9 cellular contexts compared by ENCODE assay signal in genomic region chr3:107956991-107957467, GRCh38.
DNase-seq lines count a peak whose midpoint lies in the region; ATAC-seq and TF ChIP-seq lines count a peak whose summit lies in the region.
"Had no signal": no experiment of that assay in that cellular context is flagged by ENCODE, and none has a peak within 500 bp of the region (broad histone marks: within the 10 kb centered on the region; RNA-seq: fewer than 3 reads in every experiment).

No MANE protein-coding gene starts in this region.

- no peaks in the 10 kb centered on the region for H3K9me3 ChIP-seq in IMR-90 (ENCODE audit: control insufficient read depth, insufficient read depth, low read length)

- BruUV-seq in IMR-90 (replicated peaks; lab: Mats Ljungman, UMichigan), result no TSS peak

- dilution Hi-C loops in IMR-90 (cut with HindIII; ENCODE audit: low sequenced_read_pairs, unreplicated experiment), result no loop called here

- H4K20me1 ChIP-seq in IMR-90 (ENCODE audit: insufficient read depth, low read length), result no peaks in the 10 kb centered on the region

- H3K23ac ChIP-seq in IMR-90 (ENCODE audit: low read depth, low read length), result peak overlapping the region; percentile 36; the same call in 1 of the 2 replicates

- H3K27me3 Mint-ChIP-seq in mesothelial cell of epicardium (ENCODE audit: low read depth), result no peaks in the 10 kb centered on the region

- no peak overlapping the region for H3K4ac ChIP-seq in IMR-90 (ENCODE audit: low read depth, low read length)

- H2BK120ac ChIP-seq in IMR-90 (ENCODE audit: low read depth, low read length), result no peak overlapping the region

- peak overlapping the region; percentile 64 for H3K4me2 ChIP-seq in IMR-90 (ENCODE audit: low read depth, low read length)

- H3K18ac ChIP-seq in IMR-90 (ENCODE audit: low read depth, low read length), result no peak overlapping the region

- no peak overlapping the region for H3K56ac ChIP-seq in IMR-90 (ENCODE audit: extremely low read depth, insufficient read depth, low read length)

- H3K14ac ChIP-seq in IMR-90 (replicated peaks; ENCODE audit: low read depth, low read length), result no peak overlapping the region

- H3K27ac ChIP-seq in IMR-90 (ENCODE audit: insufficient read depth, low read length), result peak overlapping the region; percentile 9; the same call in 1 of the 2 replicates
- H3K27ac ChIP-seq in substantia nigra (ENCODE audit: low read depth, low read length, poor library complexity, severe bottlenecking), result peak overlapping the region; percentile 23

- no peak overlapping the region for H2AFZ ChIP-seq in IMR-90 (replicated peaks; ENCODE audit: low read length, poor library complexity)

- peaks cover under 1% of the 10 kb centered on the region for H3K27me3 ChIP-seq in IMR-90 (ENCODE audit: control insufficient read depth, insufficient read depth, low read length)

- peak overlapping the region; percentile 75 for H3K27ac Mint-ChIP-seq in mesothelial cell of epicardium

- H3K4me3 ChIP-seq in IMR-90 (ENCODE audit: insufficient read depth, low read depth, low read length), result no peak overlapping the region

- H2BK15ac ChIP-seq in IMR-90 (ENCODE audit: low read depth, low read length), result no peak overlapping the region

- no CpG with 5 or more reads among the region's 8 CpGs for WGBS in IMR-90 (ENCODE audit: extremely low coverage in 2 of 2, insufficient read length in 1 of 2), 2 experiments

- H2BK5ac ChIP-seq in IMR-90 (ENCODE audit: low read depth, low read length, poor library complexity, severe bottlenecking), result no peak overlapping the region

- in situ Hi-C loops in IMR-90 (cut with MboI; ENCODE audit: low sequenced_read_pairs), result no loop called here

- no peak overlapping the region for H4K91ac ChIP-seq in IMR-90 (ENCODE audit: insufficient read depth, low read depth, low read length)

- H3K36me3 ChIP-seq in IMR-90 (ENCODE audit: control insufficient read depth, insufficient read depth, low read length), result no peaks in the 10 kb centered on the region

- H3K9ac ChIP-seq in IMR-90 (ENCODE audit: low read depth, low read length), result no peak overlapping the region

- TF ChIP-seq CTCF in IMR-90 (conservative IDR thresholded peaks at IDR 0.05; ENCODE audit: low read depth, low read length) (no peak), mesothelial cell of epicardium (IDR thresholded peaks at IDR 0.05; ENCODE audit: unreplicated experiment) (no peak)

- peaks cover 62% of the 10 kb centered on the region for H3K4me1 Mint-ChIP-seq in mesothelial cell of epicardium

- no peak overlapping the region for H2BK20ac ChIP-seq in IMR-90 (ENCODE audit: low read depth, low read length)

- intact Hi-C loops in IMR-90 (cut with micrococcal nuclease), result no loop called here

- no peak for TF ChIP-seq RAD21 in IMR-90 (IDR thresholded peaks at IDR 0.05; ENCODE audit: low read length)

- CTCF ChIA-PET in IMR-90 (lab: Yijun Ruan, JAX), result interaction anchor here (1.2 kb wide), 1 partner anchor 29 kb away, joined by 3 read pairs; no protein-coding TSS in a partner anchor

- DNase-seq in IMR-90 (peak; percentile 14), epidermal melanocyte (ENCODE audit: insufficient read length, low spot score) (peak; percentile 54), mesothelial cell of epicardium (ENCODE audit: low spot score in 2 of 2, unreplicated experiment in 2 of 2) (no peak), substantia nigra (lab: John Stamatoyannopoulos, UW) (peak in 39 of 49 donors; percentile 6 to 78 (median 34)), HPDE6-E6E7 (ENCODE audit: extremely low spot score) (no peak)
- DNase-seq in activated T-cell treated with anti-CD3 and anti-CD28 coated beads, Interleukin-2, amount 50 U/mL, for 48 hours, result no peak

- no peak overlapping the region; the same call in 1 of the 2 replicates for H4K5ac ChIP-seq in IMR-90 (ENCODE audit: low read depth, low read length)

- no peak for TF ChIP-seq POLR2A in IMR-90 (IDR thresholded peaks at IDR 0.05; ENCODE audit: low read depth, low read length)

- peaks cover 5% of the 10 kb centered on the region; the same call in 1 of the 2 replicates for H3K4me1 ChIP-seq in IMR-90 (ENCODE audit: control insufficient read depth, insufficient read depth, low read length)

- H3K9me1 ChIP-seq in IMR-90 (ENCODE audit: insufficient read depth, low read length), result no peaks in the 10 kb centered on the region

- no peak overlapping the region for H2AK9ac ChIP-seq in IMR-90 (replicated peaks; ENCODE audit: low read depth, low read length, poor library complexity)

- H3K9me3 Mint-ChIP-seq in mesothelial cell of epicardium, result peaks cover 4% of the 10 kb centered on the region

- peak overlapping the region; percentile 9 for H3K4me3 Mint-ChIP-seq in mesothelial cell of epicardium

- no peaks in the 10 kb centered on the region for H3K36me3 Mint-ChIP-seq in mesothelial cell of epicardium

- no peaks in the 10 kb centered on the region for H3K79me1 ChIP-seq in IMR-90 (ENCODE audit: low read depth in 1 of 2, low read length in 2 of 2)

- ATAC-seq in IMR-90 (ENCODE audit: low read depth), result peak; percentile 83
- ATAC-seq in HG03439 (IDR thresholded peaks at IDR 0.05; ENCODE audit: unreplicated experiment), result no peak
- no peak for ATAC-seq in GM19328 (IDR thresholded peaks at IDR 0.05; ENCODE audit: unreplicated experiment)
- ATAC-seq: Panc1 had no signal

- H4K8ac ChIP-seq in IMR-90 (ENCODE audit: low read depth in 2 of 2, low read length in 2 of 2), result peak overlapping the region in 1 of 2 experiments; percentile 32; a peak in 1 of 4 replicates

- POLR2A ChIA-PET in IMR-90 (lab: Charles Lee; ENCODE audit: unreplicated experiment), result no interaction called here

- no peak overlapping the region for H2AK5ac ChIP-seq in IMR-90 (ENCODE audit: low read depth, low read length)

TF ChIP-seq in IMR-90, 13 proteins besides CTCF, POLR2A, EP300 and RAD21:
- TF ChIP-seq RCOR1 (IDR thresholded peaks at IDR 0.05; ENCODE audit: insufficient replicate concordance, low read length), result no peak
- TF ChIP-seq, protein P1, sequence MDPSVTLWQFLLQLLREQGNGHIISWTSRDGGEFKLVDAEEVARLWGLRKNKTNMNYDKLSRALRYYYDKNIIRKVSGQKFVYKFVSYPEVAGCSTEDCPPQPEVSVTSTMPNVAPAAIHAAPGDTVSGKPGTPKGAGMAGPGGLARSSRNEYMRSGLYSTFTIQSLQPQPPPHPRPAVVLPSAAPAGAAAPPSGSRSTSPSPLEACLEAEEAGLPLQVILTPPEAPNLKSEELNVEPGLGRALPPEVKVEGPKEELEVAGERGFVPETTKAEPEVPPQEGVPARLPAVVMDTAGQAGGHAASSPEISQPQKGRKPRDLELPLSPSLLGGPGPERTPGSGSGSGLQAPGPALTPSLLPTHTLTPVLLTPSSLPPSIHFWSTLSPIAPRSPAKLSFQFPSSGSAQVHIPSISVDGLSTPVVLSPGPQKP (IDR thresholded peaks at IDR 0.05; ENCODE audit: borderline replicate concordance, low read depth, low read length), result no peak
- TF ChIP-seq RFX5 (IDR thresholded peaks at IDR 0.05; ENCODE audit: low read depth, low read length), result no peak
- TF ChIP-seq NFE2L2 (IDR thresholded peaks at IDR 0.05; ENCODE audit: low read depth, low read length), result no peak
- TF ChIP-seq MAFK (IDR thresholded peaks at IDR 0.05; ENCODE audit: low read depth, low read length), result no peak
- TF ChIP-seq SMC3 (IDR thresholded peaks at IDR 0.05; ENCODE audit: low read depth, low read length), result no peak
- no peak for TF ChIP-seq USF2 (IDR thresholded peaks at IDR 0.05; ENCODE audit: low read depth, low read length)
- no peak for TF ChIP-seq FOS (IDR thresholded peaks at IDR 0.05; ENCODE audit: low read depth, low read length)
- TF ChIP-seq CHD1 (IDR thresholded peaks at IDR 0.05; ENCODE audit: low read depth, low read length), result no peak
- TF ChIP-seq CEBPB (IDR thresholded peaks at IDR 0.05; ENCODE audit: low read depth, low read length), result no peak
- no peak for TF ChIP-seq BHLHE40 (IDR thresholded peaks at IDR 0.05; ENCODE audit: low read depth, low read length)
- no peak for TF ChIP-seq MXI1 (IDR thresholded peaks at IDR 0.05; ENCODE audit: borderline replicate concordance, low read depth, low read length)
- TF ChIP-seq MAZ (IDR thresholded peaks at IDR 0.05; ENCODE audit: borderline replicate concordance, low read depth, low read length), result no peak

Comparison
In these comparisons a context has a peak if more than half of its experiments do, and no peak if none do; other contexts are left out.
1. DNase-seq: peak in IMR-90 (single experiment), epidermal melanocyte (single experiment) and substantia nigra (39 of 49); none in mesothelial cell of epicardium (0 of 2), HPDE6-E6E7 (single experiment) and activated T-cell treated with anti-CD3 and anti-CD28 coated beads, Interleukin-2, amount 50 U/mL, for 48 hours (0 of 2).